ENCODE assay signal across 16 cellular contexts in genomic region chr13:106472621-106473020, GRCh38.
DNase-seq lines count a peak whose midpoint lies in the region; ATAC-seq and TF ChIP-seq lines count a peak whose summit lies in the region.
"Had no signal": no experiment of that assay in that cellular context is flagged by ENCODE, and none has a peak within 500 bp of the region (broad histone marks: within the 10 kb centered on the region; RNA-seq: fewer than 3 reads in every experiment).

No MANE protein-coding gene starts in this region.

- H3K9me3 Mint-ChIP-seq in Calu3 (ENCODE audit: low read depth, unreplicated experiment), result no peaks in the 10 kb centered on the region
- H3K9me3 Mint-ChIP-seq: H9 had no signal

- H3K9ac ChIP-seq in fibroblast of lung (ENCODE audit: insufficient read depth, low read length) (no peak overlapping the region), trophoblast cell (ENCODE audit: low read length) (peak overlapping the region; percentile 28)

- peak overlapping the region; percentile 97 for H2BK120ac ChIP-seq in trophoblast cell (ENCODE audit: insufficient read depth, low read length, poor library complexity)

- no peak for DNase-seq in Calu3
- no peak for DNase-seq in SJSA1 (ENCODE audit: low read depth in 1 of 2, low spot score in 2 of 2)
- DNase-seq in fibroblast of lung (ENCODE audit: low read depth in 2 of 2), result no peak
- DNase-seq in trophoblast cell, result peak in 1 of 2 donors; percentile 32
- no peak for DNase-seq in NCI-H524 treated with DMSO at 0.1 percent for 48 hours (lab: John Stamatoyannopoulos, UW)
- DNase-seq: activated CD4-positive, alpha-beta T cell treated with anti-CD3 and anti-CD28 coated beads for 4 hours; activated T-cell treated with anti-CD3 and anti-CD28 coated beads, Interleukin-2, amount 50 U/mL, for 1 hour; AML-193; DMS79; NCI-H2227 treated with DMSO at 0.1 percent for 48 hours; stimulated activated CD4-positive, alpha-beta T cell treated with anti-CD3 and anti-CD28 coated beads, Interleukin-12 subunit alpha, Interleukin-12 subunit beta, amount 100 ng/mL, for 4 hours had no signal

- H2AK5ac ChIP-seq in trophoblast cell (ENCODE audit: low read length), result peak overlapping the region; percentile 99

- H3K4ac ChIP-seq in trophoblast cell (ENCODE audit: low read depth, low read length), result peak overlapping the region; percentile 90

- H3K27ac Mint-ChIP-seq in Calu3 (ENCODE audit: unreplicated experiment), result peak overlapping the region; percentile 74

- peak overlapping the region; percentile 87 for H4K8ac ChIP-seq in trophoblast cell (ENCODE audit: low read depth, low read length)

- H3K4me1 ChIP-seq in SJSA1 (replicated peaks) (peaks cover 20% of the 10 kb centered on the region), fibroblast of lung (ENCODE audit: control insufficient read depth, extremely low read depth, insufficient read depth, low read length) (peaks cover 2% of the 10 kb centered on the region), trophoblast cell (ENCODE audit: control insufficient read depth in 1 of 2, insufficient read depth in 2 of 2, low read length in 2 of 2) (peaks cover 34 to 40% of the 10 kb centered on the region in 2 experiments)

- H3K27ac ChIP-seq in SJSA1 (peak overlapping the region; percentile 43), fibroblast of lung (ENCODE audit: insufficient read depth, low read length) (no peak overlapping the region), trophoblast cell (ENCODE audit: low read depth, low read length) (peak overlapping the region; percentile 97)
- H3K27ac ChIP-seq: neutrophil had no signal

- H3K4me2 ChIP-seq in fibroblast of lung (ENCODE audit: extremely low read depth, insufficient read depth, low read length) (peak overlapping the region; percentile 81), trophoblast cell (ENCODE audit: low read length) (no peak overlapping the region)

- no peak overlapping the region for H3K23ac ChIP-seq in trophoblast cell (ENCODE audit: low read length)

- H3K79me1 ChIP-seq in trophoblast cell (ENCODE audit: low read length), result peaks cover 53% of the 10 kb centered on the region

- CTCF ChIA-PET in Calu3 (lab: Charles Lee), result no interaction called here

- WGBS in trophoblast cell (ENCODE audit: extremely low coverage, insufficient coverage, insufficient read length), result no CpG with 5 or more reads among the region's 4 CpGs

- H4K12ac ChIP-seq in trophoblast cell (ENCODE audit: low read depth, low read length), result peak overlapping the region; percentile 68

- ATAC-seq in HG02588 (IDR thresholded peaks at IDR 0.05; ENCODE audit: unreplicated experiment) (no peak), GM21723 (IDR thresholded peaks at IDR 0.05; ENCODE audit: unreplicated experiment) (no peak), HG03039 (IDR thresholded peaks at IDR 0.05; ENCODE audit: unreplicated experiment) (no peak)

- peak overlapping the region; percentile 98 for H2BK5ac ChIP-seq in trophoblast cell (ENCODE audit: low read depth, low read length, poor library complexity)

- H3K36me3 ChIP-seq in SJSA1, result no peaks in the 10 kb centered on the region
- no peaks in the 10 kb centered on the region for H3K36me3 ChIP-seq in fibroblast of lung (ENCODE audit: control insufficient read depth, insufficient read depth, low read length)
- H3K36me3 ChIP-seq in trophoblast cell (ENCODE audit: control insufficient read depth in 1 of 2, insufficient read depth in 2 of 2, low read length in 2 of 2), result no peaks in the 10 kb centered on the region
- H3K36me3 ChIP-seq: neutrophil had no signal

- peak overlapping the region; percentile 61 for H3K4me3 Mint-ChIP-seq in Calu3 (ENCODE audit: low read depth, unreplicated experiment)
- H3K4me3 Mint-ChIP-seq: H9 had no signal

- no peaks in the 10 kb centered on the region for H3K27me3 ChIP-seq in SJSA1 (replicated peaks)
- H3K27me3 ChIP-seq in fibroblast of lung (ENCODE audit: control insufficient read depth, insufficient read depth, low read length), result peaks cover 2% of the 10 kb centered on the region
- no peaks in the 10 kb centered on the region for H3K27me3 ChIP-seq in trophoblast cell (ENCODE audit: insufficient read depth, low read length)

- H4K91ac ChIP-seq in trophoblast cell (ENCODE audit: low read depth, low read length), result peak overlapping the region; percentile 100

- TF ChIP-seq CTCF in Calu3 (IDR thresholded peaks at IDR 0.05; ENCODE audit: unreplicated experiment) (no peak), fibroblast of lung (conservative IDR thresholded peaks at IDR 0.05 in 1 of 2, IDR thresholded peaks at IDR 0.05 in 1 of 2; ENCODE audit: low read depth in 1 of 2, low read length in 2 of 2) (no peak)

- H3K4me1 Mint-ChIP-seq in Calu3 (ENCODE audit: low read depth, unreplicated experiment), result peaks cover 8% of the 10 kb centered on the region

- no peaks in the 10 kb centered on the region for H3K79me2 ChIP-seq in fibroblast of lung (ENCODE audit: control insufficient read depth, insufficient read depth, low read length)
- H3K79me2 ChIP-seq in trophoblast cell (ENCODE audit: control insufficient read depth, insufficient read depth, low read length, poor library complexity), result peaks cover 8% of the 10 kb centered on the region

- H3K27me3 Mint-ChIP-seq in Calu3 (ENCODE audit: unreplicated experiment), result no peaks in the 10 kb centered on the region

- H3K9me3 ChIP-seq in SJSA1 (replicated peaks), result no peaks in the 10 kb centered on the region
- no peaks in the 10 kb centered on the region for H3K9me3 ChIP-seq in fibroblast of lung (ENCODE audit: control insufficient read depth, insufficient read depth, low read depth, low read length)
- no peaks in the 10 kb centered on the region for H3K9me3 ChIP-seq in trophoblast cell (ENCODE audit: insufficient read depth, low read depth, low read length)
- H3K9me3 ChIP-seq: neutrophil had no signal

- no peaks in the 10 kb centered on the region for H3K36me3 Mint-ChIP-seq in Calu3 (ENCODE audit: insufficient read depth, unreplicated experiment)

- H2AFZ ChIP-seq in fibroblast of lung (ENCODE audit: low read length) (peak overlapping the region; percentile 10), trophoblast cell (ENCODE audit: insufficient read depth, low read length, poor library complexity) (peak overlapping the region; percentile 61)

- BruUV-seq in Calu3 (replicated peaks; lab: Mats Ljungman, UMichigan), result no TSS peak

- peak overlapping the region; percentile 85 for H3K18ac ChIP-seq in trophoblast cell (ENCODE audit: low read length)

- intact Hi-C loops in Calu3 (cut with micrococcal nuclease; ENCODE audit: unreplicated experiment), result loop anchor here (10.0 kb wide), 1 partner anchor 128 kb away; no protein-coding TSS in a partner anchor

- H3K4me3 ChIP-seq in SJSA1 (peak overlapping the region; percentile 6), fibroblast of lung (replicated peaks in 1 of 4; ENCODE audit: control extremely low read depth in 1 of 4, insufficient read depth in 1 of 4, low read depth in 3 of 4, low read length in 4 of 4) (peak overlapping the region in 3 of 4 experiments; percentile 13 to 36 (median 21)), trophoblast cell (ENCODE audit: low read depth, low read length) (no peak overlapping the region)

- H3K14ac ChIP-seq in trophoblast cell (ENCODE audit: low read length), result peak overlapping the region; percentile 99

- peak overlapping the region; percentile 100 for H2BK12ac ChIP-seq in trophoblast cell (ENCODE audit: low read length)

- H4K20me1 ChIP-seq in fibroblast of lung (ENCODE audit: control insufficient read depth, extremely low read depth, insufficient read depth, low read length), result no peaks in the 10 kb centered on the region
